11 cellular contexts compared by ENCODE assay signal in the genomic region with DNA sequence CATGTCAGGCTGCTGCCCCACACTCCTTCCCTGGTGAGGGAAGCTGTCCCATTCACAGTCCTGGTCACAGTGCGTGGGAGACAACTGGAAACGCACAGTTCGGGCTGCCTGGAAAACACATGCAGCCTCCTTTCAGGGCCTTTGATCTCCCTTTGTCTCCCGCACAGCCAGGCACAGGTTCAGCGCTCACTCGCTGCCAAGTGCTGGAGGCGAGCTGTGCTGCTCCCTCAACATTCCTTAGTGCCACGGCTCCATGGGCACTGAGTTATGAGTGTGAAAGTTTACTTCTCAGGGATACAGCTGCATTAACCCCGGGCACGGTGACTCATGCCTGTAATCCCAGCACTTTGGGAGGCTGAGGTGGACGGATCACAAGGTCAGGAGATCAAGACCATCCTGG. TPM values are rescaled to one million over a fixed set of nuclear protein-coding genes. Genes with fewer than 3 reads are reported as not detected.
DNase-seq lines count a peak whose midpoint lies in the region; ATAC-seq, FAIRE-seq and TF ChIP-seq lines count a peak whose summit lies in the region.
"Had no signal": no experiment of that assay in that cellular context is flagged by ENCODE, and none has a peak within 500 bp of the region (broad histone marks: within the 10 kb centered on the region; RNA-seq: fewer than 3 reads in every experiment).

No MANE protein-coding gene starts in this region.

- FAIRE-seq in H54 (lab: Jason Lieb, UNC), result peak; percentile 65
- FAIRE-seq: endothelial cell of umbilical vein had no signal

- intact Hi-C loops in psoas muscle (cut with DNase I), result no loop called here

- no peak overlapping the region for H3K27ac ChIP-seq in psoas muscle
- H3K27ac ChIP-seq: right lobe of liver had no signal

- no peaks in the 10 kb centered on the region for H3K27me3 Mint-ChIP-seq in T-helper 17 cell
- H3K27me3 Mint-ChIP-seq: activated CD4-positive, alpha-beta T cell treated with anti-CD3 and anti-CD28 coated beads for 36 hours had no signal

- H3K36me3 Mint-ChIP-seq in T-helper 17 cell (ENCODE audit: low read depth), result peaks cover 7% of the 10 kb centered on the region

- 60 to 87% (median 69%) methylated on average over 11 of the region's 11 CpGs for WGBS in psoas muscle, 3 donors

- no peak for TF ChIP-seq CTCF in psoas muscle (IDR thresholded peaks at IDR 0.05)

- H3K4me1 Mint-ChIP-seq in T-helper 17 cell, result peaks cover 30% of the 10 kb centered on the region

- H3K27me3 ChIP-seq in psoas muscle (ENCODE audit: insufficient read depth in 3 of 3, low read length in 2 of 3), result no peaks in the 10 kb centered on the region
- H3K27me3 ChIP-seq: right lobe of liver had no signal

- no peak overlapping the region for H3K4me3 ChIP-seq in psoas muscle
- H3K4me3 ChIP-seq: right lobe of liver had no signal

- no peak for ATAC-seq in T-helper 17 cell
- ATAC-seq in psoas muscle, result peak in 3 of 4 donors; percentile 38 to 46 (median 42)
- no peak for ATAC-seq in HG02981 (IDR thresholded peaks at IDR 0.05; ENCODE audit: unreplicated experiment)
- ATAC-seq: activated CD4-positive, alpha-beta T cell treated with anti-CD3 and anti-CD28 coated beads for 36 hours; right lobe of liver had no signal

- peaks cover 12 to 92% of the 10 kb centered on the region in 2 donors for H3K36me3 ChIP-seq in psoas muscle (ENCODE audit: insufficient read depth in 1 of 2, low read depth in 1 of 2)

- no peak overlapping the region for H3K4me3 Mint-ChIP-seq in T-helper 17 cell
- H3K4me3 Mint-ChIP-seq: activated CD4-positive, alpha-beta T cell treated with anti-CD3 and anti-CD28 coated beads for 36 hours had no signal

- DNase-seq in H54 (ENCODE audit: insufficient read length, low spot score) (peak; percentile 93), T-helper 17 cell (no peak), fibroblast of gingiva (ENCODE audit: low read depth) (peak; percentile 23), psoas muscle (no peak), SK-N-DZ (ENCODE audit: low spot score) (no peak), NCI-H524 (lab: John Stamatoyannopoulos, UW) (no peak), NCI-H446 (lab: John Stamatoyannopoulos, UW) (no peak)
- DNase-seq: activated CD4-positive, alpha-beta T cell treated with anti-CD3 and anti-CD28 coated beads for 36 hours; right lobe of liver had no signal

- H3K9me3 ChIP-seq in T-helper 17 cell (ENCODE audit: control insufficient read depth, low read length, poor library complexity, severe bottlenecking), result no peaks in the 10 kb centered on the region
- H3K9me3 ChIP-seq in psoas muscle, result no peaks in the 10 kb centered on the region
- H3K9me3 ChIP-seq: right lobe of liver had no signal

- TF ChIP-seq POLR2A in H54 (IDR thresholded peaks at IDR 0.05; ENCODE audit: low read depth, low read length), result no peak

- peak overlapping the region; percentile 53 for H3K27ac Mint-ChIP-seq in T-helper 17 cell
- H3K27ac Mint-ChIP-seq: activated CD4-positive, alpha-beta T cell treated with anti-CD3 and anti-CD28 coated beads for 36 hours had no signal

- H3K4me1 ChIP-seq in psoas muscle, result peaks cover 30% of the 10 kb centered on the region
- H3K4me1 ChIP-seq: right lobe of liver had no signal

RNA-seq across cellular contexts. Expression of gene YTHDF1, which starts 9.1 kb away (rescaled TPM):
- 10 to 100 TPM; 30.0 to 41.4 TPM for total RNA-seq in T-helper 17 cell
- total RNA-seq in psoas muscle, result 10 to 100 TPM; 36.0 to 52.1 (median 48.0) TPM
- polyA plus RNA-seq in psoas muscle, result 10 to 100 TPM; 27.4 to 51.8 (median 28.9) TPM
- polyA plus RNA-seq in SK-N-DZ (2014; cell fraction: cytosol; rRNA removed), result 41.9 and 44.5 TPM in 2 replicates
- polyA plus RNA-seq in SK-N-DZ (2014; cell fraction: nucleus; rRNA removed), result 34.4 and 56.3 TPM in 2 replicates

RNA-seq across cellular contexts. Expression of gene BIRC7, which starts 28.8 kb away (rescaled TPM):
- total RNA-seq in T-helper 17 cell, result not detected
- not detected for total RNA-seq in psoas muscle
- polyA plus RNA-seq in psoas muscle, result under 1 TPM in 1 of 3 donors, not detected in 2; 0.04 TPM
- 0.28 TPM in 1 of 2 replicates, not detected in the other for polyA plus RNA-seq in SK-N-DZ (2014; cell fraction: cytosol; rRNA removed)
- 1.8 and 2.2 TPM in 2 replicates for polyA plus RNA-seq in SK-N-DZ (2014; cell fraction: nucleus; rRNA removed)
- total RNA-seq: endothelial cell of umbilical vein, right lobe of liver had no signal
- polyA plus RNA-seq: endothelial cell of umbilical vein had no signal

RNA-seq across cellular contexts. Expression of gene NKAIN4, which starts 47.4 kb away (rescaled TPM):
- total RNA-seq in T-helper 17 cell (not detected), psoas muscle (not detected)
- not detected for polyA plus RNA-seq in psoas muscle
- polyA plus RNA-seq in SK-N-DZ (2014; cell fraction: cytosol; rRNA removed), result 0.70 and 0.74 TPM in 2 replicates
- 1.7 TPM in 1 of 2 replicates, not detected in the other for polyA plus RNA-seq in SK-N-DZ (2014; cell fraction: nucleus; rRNA removed)
- total RNA-seq: activated CD4-positive, alpha-beta T cell treated with anti-CD3 and anti-CD28 coated beads for 36 hours; endothelial cell of umbilical vein; right lobe of liver had no signal

Comparison
In these comparisons a context has a peak if more than half of its experiments do, and no peak if none do; other contexts are left out.
1. DNase-seq: peak in H54 (single experiment) and fibroblast of gingiva (single experiment); none in T-helper 17 cell (0 of 3), psoas muscle (0 of 2), SK-N-DZ (single experiment), NCI-H524 (0 of 2) and NCI-H446 (0 of 2).
2. ATAC-seq: peak in psoas muscle (3 of 4); none in T-helper 17 cell (single experiment) and HG02981 (single experiment).